22 cellular contexts compared by ENCODE assay signal in the genomic region with DNA sequence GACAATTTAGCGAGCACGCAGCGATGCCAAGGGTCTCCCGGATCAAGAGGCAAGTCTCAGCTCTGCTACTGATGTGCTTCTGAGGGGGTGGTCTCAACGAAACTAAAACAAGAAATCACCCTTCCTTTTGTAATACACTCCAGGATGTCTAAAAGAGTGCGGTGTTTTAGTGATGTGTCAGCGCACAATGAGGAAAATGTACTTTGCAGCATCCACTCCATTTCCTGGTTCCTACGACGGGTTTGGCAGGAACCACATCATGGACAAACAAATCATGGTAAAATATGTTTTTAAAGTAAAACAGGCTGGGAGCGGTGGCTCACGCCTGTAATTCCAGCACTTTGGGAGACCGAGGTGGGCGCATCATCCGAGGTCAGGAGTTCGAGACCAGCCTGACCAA.
"Had no signal": no experiment of that assay in that cellular context is flagged by ENCODE, and none has a peak within 500 bp of the region (broad histone marks: within the 10 kb centered on the region; RNA-seq: fewer than 3 reads in every experiment).

No MANE protein-coding gene starts in this region.

- H3K4me3 ChIP-seq: left lung, lower lobe of right lung, ovary, right atrium auricular region, right lobe of liver, smooth muscle cell, stomach, suprapubic skin, thoracic aorta, tibial artery, upper lobe of right lung had no signal

- DNase-seq: hippocampal formation; kidney glomerular epithelial cell; left cardiac atrium; left lung; lower lobe of right lung; mesendoderm; naive thymus-derived CD4-positive, alpha-beta T cell; ovary; right lobe of liver; stimulated activated CD4-positive, alpha-beta T cell treated with anti-CD3 and anti-CD28 coated beads, Interleukin-2, amount 100 ng/mL, for 24 hours; stimulated activated CD4-positive, alpha-beta T cell treated with anti-CD3 and anti-CD28 coated beads, Interleukin-4, amount 100 ng/mL, for 1 hour; stimulated activated naive B cell treated with anti-CD40 and anti-IgM and Interleukin-4, amounts not matched to agents 10 μg/mL and 1 μg/mL and 100 μg/mL, for 72 hours; stimulated activated naive CD8-positive, alpha-beta T cell treated with anti-CD3 and anti-CD28 coated beads, Interleukin-15, Interleukin-2, amounts not matched to agents 100 U/mL and 50 U/mL, for 24 hours; stomach; tibial artery; trophoblast cell; upper lobe of right lung had no signal

- H3K27ac ChIP-seq: left lung, lower lobe of right lung, ovary, right atrium auricular region, right lobe of liver, stomach, suprapubic skin, thoracic aorta, tibial artery, upper lobe of right lung had no signal

- H3K9me3 ChIP-seq: left lung, lower lobe of right lung, ovary, right atrium auricular region, right lobe of liver, stomach, suprapubic skin, thoracic aorta, tibial artery, upper lobe of right lung had no signal

- ATAC-seq: left cardiac atrium; left lung; lower lobe of right lung; naive thymus-derived CD4-positive, alpha-beta T cell; natural killer cell treated with Interleukin-12 subunit alpha and Interleukin-12 subunit beta and Interleukin-15 and Interleukin-18, amount 100 ng/mL, for 72 hours; right lobe of liver; stimulated activated naive CD8-positive, alpha-beta T cell treated with anti-CD3 and anti-CD28 coated beads, Interleukin-15, Interleukin-2, amounts not matched to agents 100 U/mL and 50 U/mL, for 24 hours; upper lobe of right lung had no signal

- H3K36me3 ChIP-seq: left lung, lower lobe of right lung, ovary, right atrium auricular region, right lobe of liver, stomach, suprapubic skin, thoracic aorta, tibial artery, upper lobe of right lung had no signal

- H3K4me1 ChIP-seq: left lung, lower lobe of right lung, right lobe of liver, upper lobe of right lung had no signal

- H3K4me2 ChIP-seq: smooth muscle cell had no signal

- H3K27me3 ChIP-seq: left lung, ovary, right atrium auricular region, right lobe of liver, stomach, suprapubic skin, tibial artery, upper lobe of right lung had no signal
